ENCODE assay signal across 1 cellular context in the genomic region with DNA sequence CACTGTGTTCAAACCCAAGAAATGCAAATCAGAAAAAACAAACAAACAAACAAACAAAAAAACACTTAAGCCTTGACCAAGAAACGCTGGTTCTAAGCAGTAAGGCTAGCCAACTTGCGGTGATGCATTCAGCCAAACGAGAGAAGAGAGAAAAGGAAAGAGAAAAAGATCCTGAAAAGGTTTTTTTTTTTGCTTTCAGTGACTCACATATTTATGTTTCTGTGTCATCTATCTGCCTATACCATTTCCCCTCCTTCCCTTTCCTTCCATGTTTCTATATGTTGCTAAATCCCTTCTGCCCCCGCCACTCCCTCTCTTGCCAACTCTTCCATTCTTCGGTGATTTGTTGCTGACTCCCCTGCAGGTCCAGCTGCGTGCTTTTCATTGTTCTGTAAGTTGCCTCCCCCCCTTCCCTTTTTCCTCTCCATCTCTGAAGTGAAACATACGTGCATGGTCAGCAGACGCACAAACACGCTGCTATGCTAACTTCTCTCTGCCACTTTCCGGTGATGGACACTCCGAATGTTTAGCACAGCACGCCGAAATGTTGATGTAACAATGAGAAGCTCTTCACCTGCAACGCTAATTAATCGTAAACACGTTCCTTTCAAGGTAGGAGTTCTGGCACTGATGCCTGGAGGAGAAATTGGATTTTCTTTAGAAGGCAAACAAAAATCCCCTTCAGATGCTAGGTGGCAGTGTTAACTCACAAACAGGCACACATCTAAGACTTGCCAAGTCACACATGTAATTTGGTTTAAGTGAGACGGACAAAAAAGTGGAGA.
TF ChIP-seq lines count a peak whose summit lies in the region.

No MANE protein-coding gene starts in this region.

TF ChIP-seq in SK-N-SH, 30 proteins besides CTCF, POLR2A, EP300 and RAD21 (continued from another document):
- TF ChIP-seq USF1 (IDR thresholded peaks at IDR 0.05; ENCODE audit: borderline replicate concordance, low read depth) (no peak), FOXM1 (IDR thresholded peaks at IDR 0.05; ENCODE audit: low read depth) (no peak), RCOR1 (IDR thresholded peaks at IDR 0.05; ENCODE audit: low read length) (peak; percentile 9; the same call in 1 of the 2 replicates), GATA2 (CRISPR knock-in tag; IDR thresholded peaks at IDR 0.05) (no peak), MEF2A (IDR thresholded peaks at IDR 0.05; ENCODE audit: borderline replicate concordance, low read depth) (no peak), USF2 (IDR thresholded peaks at IDR 0.05; ENCODE audit: borderline replicate concordance, low read depth, low read length) (no peak), SMC3 (IDR thresholded peaks at IDR 0.05; ENCODE audit: low read depth, low read length) (peak; percentile 83), TEAD4 (IDR thresholded peaks at IDR 0.05; ENCODE audit: borderline replicate concordance, insufficient read depth) (no peak), CHD2 (IDR thresholded peaks at IDR 0.05; ENCODE audit: low read length, partially characterized antibody) (peak; percentile 29), MXI1 (IDR thresholded peaks at IDR 0.05; ENCODE audit: low read depth, low read length) (0 out of 2 replicates have a peak, but pooled peaks have one; percentile 43), FOSL2 (IDR thresholded peaks at IDR 0.05; ENCODE audit: borderline replicate concordance, low read depth) (0 out of 2 replicates have a peak, but pooled peaks have one; percentile 14), RFX5 (IDR thresholded peaks at IDR 0.05; ENCODE audit: low read length) (no peak), ZBTB33 (IDR thresholded peaks at IDR 0.05; ENCODE audit: borderline replicate concordance, low read depth) (no peak), NFIC (IDR thresholded peaks at IDR 0.05; ENCODE audit: borderline replicate concordance) (peak; percentile 44; the same call in 1 of the 2 replicates), RXRA (IDR thresholded peaks at IDR 0.05; ENCODE audit: borderline replicate concordance, low read depth) (no peak), TCF12 (IDR thresholded peaks at IDR 0.05) (peak; percentile 30; the same call in 1 of the 2 replicates)
- TF ChIP-seq, protein P1, sequence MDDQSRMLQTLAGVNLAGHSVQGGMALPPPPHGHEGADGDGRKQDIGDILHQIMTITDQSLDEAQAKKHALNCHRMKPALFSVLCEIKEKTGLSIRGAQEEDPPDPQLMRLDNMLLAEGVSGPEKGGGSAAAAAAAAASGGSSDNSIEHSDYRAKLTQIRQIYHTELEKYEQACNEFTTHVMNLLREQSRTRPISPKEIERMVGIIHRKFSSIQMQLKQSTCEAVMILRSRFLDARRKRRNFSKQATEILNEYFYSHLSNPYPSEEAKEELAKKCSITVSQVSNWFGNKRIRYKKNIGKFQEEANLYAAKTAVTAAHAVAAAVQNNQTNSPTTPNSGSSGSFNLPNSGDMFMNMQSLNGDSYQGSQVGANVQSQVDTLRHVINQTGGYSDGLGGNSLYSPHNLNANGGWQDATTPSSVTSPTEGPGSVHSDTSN (IDR thresholded peaks at IDR 0.05) = no peak
